ENCODE assay signal across 27 cellular contexts in genomic region chr20:48170625-48171024, GRCh38.
"Had no signal": no experiment of that assay in that cellular context is flagged by ENCODE, and none has a peak within 500 bp of the region (broad histone marks: within the 10 kb centered on the region; RNA-seq: fewer than 3 reads in every experiment).

No MANE protein-coding gene starts in this region.

- H3K27me3 ChIP-seq: body of pancreas had no signal

- ATAC-seq: activated naive CD4-positive, alpha-beta T cell treated with anti-CD3 and anti-CD28 coated beads, Interleukin-2, amount 50 U/mL, for 72 hours; body of pancreas had no signal

- H3K4me3 ChIP-seq: adrenal gland, body of pancreas, breast epithelium, PC-9 had no signal

- FAIRE-seq: astrocyte, RCC 7860 had no signal

- H3K36me3 ChIP-seq: adrenal gland, breast epithelium, WERI-Rb-1 had no signal

- H3K9me3 ChIP-seq: adrenal gland had no signal

- H3K27ac ChIP-seq: adrenal gland, body of pancreas, breast epithelium, PC-9 had no signal

- H2AFZ ChIP-seq: PC-9 had no signal

- H3K4me2 ChIP-seq: PC-9 had no signal

- H3K4me1 ChIP-seq: adrenal gland, breast epithelium had no signal

- DNase-seq: activated CD4-positive, alpha-beta memory T cell treated with anti-CD3 and anti-CD28 coated beads, Interleukin-2, amount 10 ng/mL, durations not matched to agents 7 days and 5 days; activated CD4-positive, alpha-beta T cell treated with anti-CD3 and anti-CD28 coated beads for 1 hour; activated CD4-positive, alpha-beta T cell treated with anti-CD3 and anti-CD28 coated beads for 48 hours; activated CD4-positive, CD25-positive, alpha-beta regulatory T cell; activated gamma-delta T cell treated with Interleukin-2 at 50 U/mL for 16 hours; activated naive CD4-positive, alpha-beta T cell treated with anti-CD3 and anti-CD28 coated beads for 36 hours; activated T-cell treated with anti-CD3 and anti-CD28 coated beads, Interleukin-2, amount 50 U/mL, for 24 hours; adrenal gland; body of pancreas; MM.1S; NCI-H1105; NCI-H1417 treated with DMSO at 0.1 percent for 48 hours; NCI-H187 treated with DMSO at 0.1 percent for 48 hours; NCI-H2081; NCI-H226; NCI-H446 treated with DMSO at 0.1 percent for 48 hours; NCI-H69; NK-92 treated with Interleukin-12 subunit alpha and Interleukin-12 subunit beta, amount 100 ng/mL, for 24 hours; PC-9; Right ventricle myocardium superior; SW 1271; T1000; WERI-Rb-1 had no signal
